In the genomic region with DNA sequence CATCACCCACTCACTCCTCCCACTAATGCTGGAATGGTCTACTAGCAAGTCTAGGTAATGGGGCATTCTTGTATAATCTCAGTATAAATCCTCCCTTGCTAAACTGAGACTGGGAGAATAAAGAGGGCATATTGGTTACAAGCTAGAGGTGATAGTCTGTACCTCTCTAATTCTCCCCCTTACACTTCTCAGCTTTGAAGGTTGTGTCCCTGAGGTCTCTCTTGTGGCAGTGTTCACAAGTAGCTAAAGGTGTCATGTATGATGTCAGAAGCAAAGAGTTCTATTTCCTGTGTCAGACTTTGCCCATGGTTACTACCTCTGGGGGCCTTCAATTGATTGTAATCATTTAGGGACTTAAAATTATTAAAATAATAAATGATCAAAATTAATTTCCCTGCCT, we compare ENCODE assay signal across 31 cellular contexts. TPM values are rescaled to one million over a fixed set of nuclear protein-coding genes. Genes with fewer than 3 reads are reported as not detected.
A peak's percentile ranks its signal among the peaks of the same experiment; 100 is the strongest.
DNase-seq lines count a peak whose midpoint lies in the region; ATAC-seq, FAIRE-seq and TF ChIP-seq lines count a peak whose summit lies in the region.
"Had no signal": no experiment of that assay in that cellular context is flagged by ENCODE, and none has a peak within 500 bp of the region (broad histone marks: within the 10 kb centered on the region; RNA-seq: fewer than 3 reads in every experiment).

No MANE protein-coding gene starts in this region.

- H3F3A ChIP-seq in GM23248 (ENCODE audit: insufficient read depth), result no peaks in the 10 kb centered on the region

- H3K36me3 ChIP-seq in GM12878 (ENCODE audit: control insufficient read depth in 2 of 2, insufficient read depth in 2 of 2, low read length in 1 of 2) (no peaks in the 10 kb centered on the region), A673 (ENCODE audit: insufficient read depth, low read length, poor library complexity, severe bottlenecking) (no peaks in the 10 kb centered on the region), GM23248 (ENCODE audit: low read depth) (no peaks in the 10 kb centered on the region)
- H3K36me3 ChIP-seq: BE2C, BLaER1 had no signal

- no peak for ATAC-seq in GM12878
- peak; percentile 73 for ATAC-seq in effector memory CD8-positive, alpha-beta T cell (replicated peaks)
- ATAC-seq in natural killer cell, result peak; percentile 78 to 89 (median 80)
- ATAC-seq: A549 had no signal

- H2AFZ ChIP-seq in GM12878 (ENCODE audit: control insufficient read depth, low read depth, low read length) (no peak overlapping the region), GM23248 (no peak overlapping the region)

- H3K9me3 Mint-ChIP-seq in effector memory CD8-positive, alpha-beta T cell, result peaks cover 0 to 4% of the 10 kb centered on the region in 2 donors
- H3K9me3 Mint-ChIP-seq in natural killer cell, result peaks cover 0 to 3% of the 10 kb centered on the region in 2 donors

- H3K36me3 Mint-ChIP-seq in effector memory CD8-positive, alpha-beta T cell (ENCODE audit: insufficient read depth), result no peaks in the 10 kb centered on the region
- no peaks in the 10 kb centered on the region for H3K36me3 Mint-ChIP-seq in natural killer cell
- H3K36me3 Mint-ChIP-seq: CD14-positive monocyte had no signal

- no peak for DNase-seq in GM12878 (ENCODE audit: low read depth, low spot score)
- no peak for DNase-seq in effector memory CD8-positive, alpha-beta T cell
- no peak for DNase-seq in natural killer cell
- no peak for DNase-seq in urothelium cell line (ENCODE audit: low spot score)
- no peak for DNase-seq in HuH-7.5 (ENCODE audit: low spot score)
- no peak for DNase-seq in pons (ENCODE audit: low spot score)
- no peak for DNase-seq in A673 (ENCODE audit: low spot score)
- no peak for DNase-seq in GM23248
- DNase-seq: ACHN; BE2C; C1 segment of cervical spinal cord; CD4-positive, alpha-beta memory T cell; CD4-positive, CD25-positive, alpha-beta regulatory T cell; COR-L47; DMS 273 treated with DMSO at 0.1 percent for 48 hours; DMS153; DMS53; DMS79; DND-41; EL; GDM1 had no signal

- no peak for TF ChIP-seq EP300 in GM12878 (IDR thresholded peaks at IDR 0.05; ENCODE audit: borderline replicate concordance in 1 of 2, control insufficient read depth in 1 of 2, low read depth in 2 of 2, low read length in 2 of 2)

- peaks cover 0 to 5% of the 10 kb centered on the region in 2 donors for H3K27me3 Mint-ChIP-seq in effector memory CD8-positive, alpha-beta T cell
- H3K27me3 Mint-ChIP-seq in natural killer cell (ENCODE audit: low read depth in 2 of 2), result peaks cover 0 to under 1% of the 10 kb centered on the region in 2 donors
- H3K27me3 Mint-ChIP-seq: CD4-positive, CD25-positive, alpha-beta regulatory T cell had no signal

- no peak overlapping the region for H3K4me3 ChIP-seq in GM12878
- H3K4me3 ChIP-seq in A673 (ENCODE audit: low read depth, low read length, poor library complexity, severe bottlenecking), result no peak overlapping the region
- no peak overlapping the region for H3K4me3 ChIP-seq in GM23248
- H3K4me3 ChIP-seq: A549, BLaER1 had no signal

- CTCF ChIA-PET in GM12878 (lab: Yijun Ruan, JAX) (interaction anchor here (0.8 kb wide), 2 partner anchors 10 to 65 kb away, joined by 3 read pairs; no protein-coding TSS in a partner anchor), A673 (lab: Charles Lee) (no interaction called here)

- H3K27ac Mint-ChIP-seq in effector memory CD8-positive, alpha-beta T cell, result no peak overlapping the region
- H3K27ac Mint-ChIP-seq in natural killer cell, result no peak overlapping the region
- H3K27ac Mint-ChIP-seq: CD14-positive monocyte; CD4-positive, alpha-beta memory T cell; CD4-positive, CD25-positive, alpha-beta regulatory T cell; CD8-positive, alpha-beta memory T cell had no signal

- no peaks in the 10 kb centered on the region for H3K4me1 Mint-ChIP-seq in effector memory CD8-positive, alpha-beta T cell (ENCODE audit: low read depth in 2 of 2)
- peaks cover 0 to 4% of the 10 kb centered on the region in 2 donors for H3K4me1 Mint-ChIP-seq in natural killer cell
- H3K4me1 Mint-ChIP-seq: CD14-positive monocyte; CD4-positive, CD25-positive, alpha-beta regulatory T cell; CD8-positive, alpha-beta memory T cell had no signal

- H3K79me2 ChIP-seq in GM12878 (ENCODE audit: control insufficient read depth, insufficient read depth, low read length), result no peaks in the 10 kb centered on the region
- no peaks in the 10 kb centered on the region for H3K79me2 ChIP-seq in GM23248 (ENCODE audit: insufficient read depth)

- no peaks in the 10 kb centered on the region for H3K4me1 ChIP-seq in GM12878 (ENCODE audit: control insufficient read depth, insufficient read depth, low read length)
- no peaks in the 10 kb centered on the region for H3K4me1 ChIP-seq in A673 (ENCODE audit: insufficient read depth, low read length, poor library complexity, severe bottlenecking)
- H3K4me1 ChIP-seq in GM23248 (ENCODE audit: insufficient read depth), result no peaks in the 10 kb centered on the region
- H3K4me1 ChIP-seq: A549, BE2C, BLaER1 had no signal

- H3K27ac ChIP-seq in GM12878 (ENCODE audit: control insufficient read depth, insufficient read depth) (no peak overlapping the region), A673 (ENCODE audit: low read depth, low read length, poor library complexity, severe bottlenecking) (no peak overlapping the region), GM23248 (no peak overlapping the region)
- H3K27ac ChIP-seq: A549, BLaER1 had no signal

- in situ Hi-C loops in GM12878 (cut with MboI) (no loop called here), GM23248 (cut with MboI) (no loop called here)

- no peak overlapping the region for H3K4me3 Mint-ChIP-seq in effector memory CD8-positive, alpha-beta T cell
- H3K4me3 Mint-ChIP-seq in natural killer cell, result no peak overlapping the region
- H3K4me3 Mint-ChIP-seq: CD14-positive monocyte; CD4-positive, alpha-beta memory T cell; CD4-positive, CD25-positive, alpha-beta regulatory T cell; CD8-positive, alpha-beta memory T cell had no signal

- H3K9me3 ChIP-seq in GM12878 (replicated peaks; ENCODE audit: control insufficient read depth, insufficient read depth, low read length), result no peaks in the 10 kb centered on the region; the same call in 2 of the 3 replicates
- no peaks in the 10 kb centered on the region for H3K9me3 ChIP-seq in A673 (ENCODE audit: low read depth, low read length, poor library complexity, severe bottlenecking)
- no peaks in the 10 kb centered on the region for H3K9me3 ChIP-seq in GM23248 (ENCODE audit: low read depth)
- H3K9me3 ChIP-seq: A549, BE2C, BLaER1 had no signal

- RAD21 ChIA-PET in GM12878 (lab: Charles Lee; ENCODE audit: unreplicated experiment), result no interaction called here

- no TSS peak for BruUV-seq in GM12878 (replicated peaks; lab: Mats Ljungman, UMichigan)
- no TSS peak for BruUV-seq in A673 (replicated peaks; lab: Mats Ljungman, UMichigan)

- no peak for TF ChIP-seq RAD21 in GM12878 (IDR thresholded peaks at IDR 0.05; ENCODE audit: insufficient read depth, low read depth, low read length)

- intact Hi-C loops in GM12878 (cut with micrococcal nuclease; ENCODE audit: unreplicated experiment), result no loop called here
- intact Hi-C loops in natural killer cell (cut with micrococcal nuclease), result no loop called here
- intact Hi-C loops in A673 (cut with micrococcal nuclease; ENCODE audit: unreplicated experiment), result no loop called here

- H4K20me1 ChIP-seq in GM12878 (ENCODE audit: control insufficient read depth, insufficient read depth) (no peaks in the 10 kb centered on the region), GM23248 (ENCODE audit: insufficient read depth) (no peaks in the 10 kb centered on the region)
- H4K20me1 ChIP-seq: BLaER1 had no signal

- TF ChIP-seq POLR2A in GM12878 (IDR thresholded peaks at IDR 0.05; ENCODE audit: low read depth, low read length), result no peak

- H3K9ac ChIP-seq in GM12878 (ENCODE audit: control insufficient read depth, insufficient read depth, low read length), result no peak overlapping the region
- H3K9ac ChIP-seq in GM23248, result no peak overlapping the region
- H3K9ac ChIP-seq: BLaER1 had no signal

- FAIRE-seq in GM12878 (lab: Jason Lieb, UNC), result peak; percentile 41
- FAIRE-seq in urothelium cell line (lab: Jason Lieb, UNC), result peak; percentile 73
- FAIRE-seq: A549, GM12891, GM19239 had no signal

- no peak for TF ChIP-seq CTCF in GM12878 (IDR thresholded peaks at IDR 0.05 in 2 of 3, conservative IDR thresholded peaks at IDR 0.05 in 1 of 3; ENCODE audit: control insufficient read depth in 2 of 3, extremely low read depth in 1 of 3, insufficient read depth in 1 of 3, low read depth in 3 of 3, low read length in 3 of 3)
- no peak for TF ChIP-seq CTCF in natural killer cell (IDR thresholded peaks at IDR 0.05)
- no peak for TF ChIP-seq CTCF in A673 (conservative IDR thresholded peaks at IDR 0.05; ENCODE audit: low read depth, low read length)

- H3K27me3 ChIP-seq in GM12878 (replicated peaks in 1 of 2; ENCODE audit: control insufficient read depth in 2 of 2, insufficient read depth in 2 of 2, low read length in 1 of 2) (no peaks in the 10 kb centered on the region), A673 (replicated peaks; ENCODE audit: insufficient read depth, low read depth, low read length, poor library complexity) (no peaks in the 10 kb centered on the region), GM23248 (replicated peaks; ENCODE audit: insufficient read depth) (no peaks in the 10 kb centered on the region)
- H3K27me3 ChIP-seq: BE2C, BLaER1 had no signal

- H3K4me2 ChIP-seq in GM12878 (ENCODE audit: control insufficient read depth, insufficient read depth) (no peak overlapping the region), GM23248 (ENCODE audit: unreplicated experiment) (no peak overlapping the region)
- H3K4me2 ChIP-seq: A549, BLaER1 had no signal

- H3K9me2 ChIP-seq in GM23248 (ENCODE audit: insufficient read depth), result no peaks in the 10 kb centered on the region

- SMC1A ChIA-PET in GM12878 (lab: Charles Lee; ENCODE audit: uncharacterized antibody, unreplicated experiment), result interaction anchor here (1.0 kb wide), 1 partner anchor 37 kb away, joined by 3 read pairs; no protein-coding TSS in a partner anchor

- POLR2A ChIA-PET in GM12878 (lab: Charles Lee), result no interaction called here
- POLR2A ChIA-PET in A673 (lab: Charles Lee; ENCODE audit: low non-redundant PET), result no interaction called here

RNA-seq across cellular contexts. Expression of a gene that starts 26.6 kb away (rescaled TPM):
- not detected in 2 replicates for total RNA-seq in GM12878 (2013; cell fraction: nucleolus; rRNA removed)
- total RNA-seq in GM12878 (2014; rRNA removed), result not detected in 2 replicates
- not detected in 2 replicates for total RNA-seq in GM12878 (2014; rRNA removed; fragmentation: Illumina TruSeq; extraction: Trizol)
- total RNA-seq in GM12878 (2021), result not detected in 2 replicates
- not detected for polyA plus RNA-seq in GM12878 (2011; ENCODE audit: low read depth)
- polyA plus RNA-seq in GM12878 (2011; rRNA removed), result not detected in 2 replicates
- polyA plus RNA-seq in GM12878 (2011; cell fraction: cytosol; rRNA removed), result not detected in 2 replicates
- polyA plus RNA-seq in GM12878 (2011; cell fraction: nucleus; rRNA removed), result not detected in 2 replicates
- not detected in 2 replicates for polyA plus RNA-seq in GM12878 (2012)
- polyA plus RNA-seq in GM12878 (2014; fragmentation: Illumina TruSeq; extraction: Trizol), result not detected in 2 replicates
- polyA plus RNA-seq in GM12878 (2014; fragmentation: Nextera tagmentation; extraction: Ambion mirVana), result under 1 TPM in 1 of 2 experiments, not detected in 1; 0.03 TPM
- polyA plus RNA-seq in GM12878 (2014; rRNA removed), result not detected in 2 replicates
- under 1 TPM; 0.28 to 0.52 TPM for polyA plus RNA-seq in GM12878 (2016; fragmentation: Nextera tagmentation; extraction: Ambion mirVana)
- not detected in 2 replicates for polyA minus RNA-seq in GM12878 (2011; rRNA and poly(A)+ RNA removed)
- polyA minus RNA-seq in GM12878 (2011; cell fraction: cytosol; rRNA and poly(A)+ RNA removed), result not detected in 2 replicates
- not detected in 2 replicates for polyA minus RNA-seq in GM12878 (2011; cell fraction: nucleus; rRNA and poly(A)+ RNA removed)
- total RNA-seq in natural killer cell, result not detected
- total RNA-seq in A673 (2021), result not detected in 2 replicates
- not detected in 2 replicates for total RNA-seq in GM23248 (2014; rRNA removed; shearing (Covaris generic))
- polyA plus RNA-seq in GM23248 (2016; fragmentation: Nextera tagmentation; extraction: Ambion mirVana), result not detected in 2 replicates
- total RNA-seq: A172; CD4-positive, alpha-beta memory T cell; CD4-positive, CD25-positive, alpha-beta regulatory T cell; CD8-positive, alpha-beta memory T cell; Daoy; G401 had no signal
- polyA plus RNA-seq: A549; AG04450; CD14-positive monocyte; CD4-positive, alpha-beta memory T cell; CD4-positive, CD25-positive, alpha-beta regulatory T cell; CD8-positive, alpha-beta memory T cell had no signal

RNA-seq across cellular contexts. Expression of a gene that starts 48.3 kb away (rescaled TPM):
- 105 and 106 TPM in 2 replicates for total RNA-seq in GM12878 (2013; cell fraction: nucleolus; rRNA removed)
- total RNA-seq in GM12878 (2014; rRNA removed) (23.2 and 24.5 TPM in 2 replicates), GM12878 (2014; rRNA removed; fragmentation: Illumina TruSeq; extraction: Trizol) (30.3 and 32.6 TPM in 2 replicates), GM12878 (2021) (44.7 and 46.0 TPM in 2 replicates), natural killer cell (1 to 10 TPM; 6.3 to 9.4 (median 8.7) TPM), A673 (2021) (29.9 and 30.3 TPM in 2 replicates)
- 19.0 TPM for polyA plus RNA-seq in GM12878 (2011; ENCODE audit: low read depth)
- polyA plus RNA-seq in GM12878 (2011; rRNA removed) (48.8 and 55.9 TPM in 2 replicates), GM12878 (2014; fragmentation: Illumina TruSeq; extraction: Trizol) (37.4 and 38.2 TPM in 2 replicates), GM12878 (2014; fragmentation: Nextera tagmentation; extraction: Ambion mirVana) (10 to 100 TPM; 32.3 to 33.1 TPM), GM12878 (2014; rRNA removed) (22.3 and 35.6 TPM in 2 replicates), GM12878 (2016; fragmentation: Nextera tagmentation; extraction: Ambion mirVana) (10 to 100 TPM; 33.1 to 43.7 TPM), GM23248 (2016; fragmentation: Nextera tagmentation; extraction: Ambion mirVana) (8.5 and 9.3 TPM in 2 replicates)
- polyA plus RNA-seq in GM12878 (2011; cell fraction: cytosol; rRNA removed), result 36.1 and 39.8 TPM in 2 replicates
- 41.9 and 45.2 TPM in 2 replicates for polyA plus RNA-seq in GM12878 (2011; cell fraction: nucleus; rRNA removed)
- polyA plus RNA-seq in GM12878 (2012), result 31.9 and 39.3 TPM in 2 replicates
- polyA minus RNA-seq in GM12878 (2011; rRNA and poly(A)+ RNA removed), result 132 and 154 TPM in 2 replicates
- polyA minus RNA-seq in GM12878 (2011; cell fraction: cytosol; rRNA and poly(A)+ RNA removed), result 39.4 and 40.0 TPM in 2 replicates
- 216 and 390 TPM in 2 replicates for polyA minus RNA-seq in GM12878 (2011; cell fraction: nucleus; rRNA and poly(A)+ RNA removed)
- 7.0 and 7.6 TPM in 2 replicates for total RNA-seq in GM23248 (2014; rRNA removed; shearing (Covaris generic))
